In genomic region chr9:127205952-127206351, GRCh38 we compare ENCODE assay signal across 31 cellular contexts.
"Had no signal": no experiment of that assay in that cellular context is flagged by ENCODE, and none has a peak within 500 bp of the region (broad histone marks: within the 10 kb centered on the region; RNA-seq: fewer than 3 reads in every experiment).

No MANE protein-coding gene starts in this region.

- H3K9me3 Mint-ChIP-seq: activated CD4-positive, alpha-beta T cell treated with anti-CD3 and anti-CD28 coated beads, Interleukin-2, amount 10 ng/mL, durations not matched to agents 24 days and 14 days; activated naive CD4-positive, alpha-beta T cell treated with anti-CD3 and anti-CD28 coated beads, Interleukin-2, amount 50 U/mL, for 24 hours; activated naive CD8-positive, alpha-beta T cell treated with anti-CD3 and anti-CD28 coated beads, Interleukin-2, amount 10 ng/mL, durations not matched to agents 7 days and 5 days; activated T-cell treated with anti-CD3 and anti-CD28 coated beads, Interleukin-2, amount 50 U/mL, for 24 hours; activated T-helper 2 cell treated with anti-CD3 and anti-CD28 coated beads, Interferon-gamma antibody, Interleukin-2, Interleukin-4, amounts not matched to agents 10 μg/mL and 5 μg/mL and 100 μg/mL, durations not matched to agents 14 hours and 24 hours and 36 hours had no signal

- H3K27ac ChIP-seq: ascending aorta, cardiac muscle cell, KMS-11, RWPE1 had no signal

- H3K36me3 Mint-ChIP-seq: activated naive CD4-positive, alpha-beta T cell treated with anti-CD3 and anti-CD28 coated beads, Interleukin-2, amount 50 U/mL, for 24 hours; activated naive CD8-positive, alpha-beta T cell treated with anti-CD3 and anti-CD28 coated beads, Interleukin-2, amount 10 ng/mL, durations not matched to agents 7 days and 5 days had no signal

- H3K4me3 Mint-ChIP-seq: activated CD4-positive, alpha-beta T cell treated with anti-CD3 and anti-CD28 coated beads, Interleukin-2, amount 10 ng/mL, durations not matched to agents 24 days and 14 days; activated CD8-positive, alpha-beta T cell treated with anti-CD3 and anti-CD28 coated beads, Interleukin-2, amount 10 ng/mL, durations not matched to agents 7 days and 5 days; activated naive CD4-positive, alpha-beta T cell treated with anti-CD3 and anti-CD28 coated beads, Interleukin-2, amount 50 U/mL, for 24 hours; activated naive CD8-positive, alpha-beta T cell treated with anti-CD3 and anti-CD28 coated beads, Interleukin-2, amount 10 ng/mL, durations not matched to agents 7 days and 5 days; activated T-cell treated with anti-CD3 and anti-CD28 coated beads, Interleukin-2, amount 50 U/mL, for 24 hours had no signal

- H3K9me3 ChIP-seq: ascending aorta had no signal

- H3K4me1 Mint-ChIP-seq: activated CD4-positive, alpha-beta T cell treated with anti-CD3 and anti-CD28 coated beads, Interleukin-2, amount 10 ng/mL, durations not matched to agents 24 days and 14 days had no signal

- H3K36me3 ChIP-seq: ascending aorta, cardiac muscle cell had no signal

- H3K9ac ChIP-seq: KMS-11 had no signal

- H3K4me2 ChIP-seq: KMS-11 had no signal

- H3K4me1 ChIP-seq: ascending aorta had no signal

- DNase-seq: activated CD4-positive, alpha-beta T cell treated with anti-CD3 and anti-CD28 coated beads, Interleukin-2, amount 10 ng/mL, durations not matched to agents 24 days and 14 days; activated CD4-positive, alpha-beta T cell treated with anti-CD3 and anti-CD28 coated beads, Interleukin-2, amount 50 U/mL, for 4 hours; activated CD8-positive, alpha-beta T cell treated with anti-CD3 and anti-CD28 coated beads, Interleukin-2, amount 10 ng/mL, durations not matched to agents 7 days and 5 days; activated gamma-delta T cell; activated naive CD4-positive, alpha-beta T cell treated with Interleukin-2 at 50 U/mL for 16 hours; activated naive CD8-positive, alpha-beta T cell treated with anti-CD3 and anti-CD28 coated beads, Interleukin-2, amount 10 ng/mL, durations not matched to agents 7 days and 5 days; activated T-cell treated with anti-CD3 and anti-CD28 coated beads, Interleukin-2, amount 50 U/mL, for 24 hours; MM.1S; MV-4-11; NCI-H1092; NCI-H1436 treated with DMSO at 0.1 percent for 48 hours; NCI-H1694 treated with DMSO at 0.1 percent for 48 hours; NCI-H2029; NCI-H2107; NCI-H2171; NCI-H510A; NCI-H526; NCI-H748 treated with DMSO at 0.1 percent for 48 hours; NK-92 treated with Interleukin-12 subunit alpha and Interleukin-12 subunit beta, amount 100 ng/mL, for 24 hours; PC-3; Right ventricle myocardium superior; SW 1271; T-helper 1 cell; T-helper 2 cell; T-helper 9 cell had no signal

- H3K27me3 Mint-ChIP-seq: activated naive CD8-positive, alpha-beta T cell treated with anti-CD3 and anti-CD28 coated beads, Interleukin-2, amount 10 ng/mL, durations not matched to agents 7 days and 5 days; activated T-cell treated with anti-CD3 and anti-CD28 coated beads, Interleukin-2, amount 50 U/mL, for 24 hours had no signal

- H3K27ac Mint-ChIP-seq: activated CD4-positive, alpha-beta T cell treated with anti-CD3 and anti-CD28 coated beads, Interleukin-2, amount 10 ng/mL, durations not matched to agents 24 days and 14 days; activated CD8-positive, alpha-beta T cell treated with anti-CD3 and anti-CD28 coated beads, Interleukin-2, amount 10 ng/mL, durations not matched to agents 7 days and 5 days; activated naive CD8-positive, alpha-beta T cell treated with anti-CD3 and anti-CD28 coated beads, Interleukin-2, amount 10 ng/mL, durations not matched to agents 7 days and 5 days; activated T-cell treated with anti-CD3 and anti-CD28 coated beads, Interleukin-2, amount 50 U/mL, for 24 hours; activated T-helper 2 cell treated with anti-CD3 and anti-CD28 coated beads, Interferon-gamma antibody, Interleukin-2, Interleukin-4, amounts not matched to agents 10 μg/mL and 5 μg/mL and 100 μg/mL, durations not matched to agents 14 hours and 24 hours and 36 hours had no signal

- H3K27me3 ChIP-seq: ascending aorta, cardiac muscle cell had no signal

- H3K4me3 ChIP-seq: ascending aorta, cardiac muscle cell had no signal
